ENCODE assay signal across 1 cellular context in the genomic region with DNA sequence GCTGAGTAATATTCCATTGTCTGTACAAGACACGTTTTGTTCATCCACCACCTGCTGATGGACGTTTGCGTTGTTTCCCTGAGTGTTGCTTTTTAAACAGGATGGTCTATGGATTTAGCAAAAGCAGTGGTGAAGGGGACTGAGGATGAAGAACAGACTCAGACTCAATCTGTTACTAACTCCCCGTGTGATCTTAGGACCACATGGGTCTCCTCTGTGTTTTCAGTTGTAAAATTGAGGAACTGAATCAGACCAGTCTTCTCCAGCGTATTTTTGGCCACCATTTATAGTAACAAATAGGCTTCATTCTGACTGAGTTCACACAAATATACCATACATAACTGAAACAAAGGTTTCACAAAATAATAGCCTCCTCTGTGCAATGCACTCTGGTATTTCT.
TF ChIP-seq lines count a peak whose summit lies in the region.

No MANE protein-coding gene starts in this region.

TF ChIP-seq in HepG2, 621 proteins besides CTCF, POLR2A, EP300 and RAD21 (continued from another document):
- TF ChIP-seq ZNF414 (CRISPR knock-in tag; IDR thresholded peaks at IDR 0.05), result no peak
